19 cellular contexts compared by ENCODE assay signal in the genomic region with DNA sequence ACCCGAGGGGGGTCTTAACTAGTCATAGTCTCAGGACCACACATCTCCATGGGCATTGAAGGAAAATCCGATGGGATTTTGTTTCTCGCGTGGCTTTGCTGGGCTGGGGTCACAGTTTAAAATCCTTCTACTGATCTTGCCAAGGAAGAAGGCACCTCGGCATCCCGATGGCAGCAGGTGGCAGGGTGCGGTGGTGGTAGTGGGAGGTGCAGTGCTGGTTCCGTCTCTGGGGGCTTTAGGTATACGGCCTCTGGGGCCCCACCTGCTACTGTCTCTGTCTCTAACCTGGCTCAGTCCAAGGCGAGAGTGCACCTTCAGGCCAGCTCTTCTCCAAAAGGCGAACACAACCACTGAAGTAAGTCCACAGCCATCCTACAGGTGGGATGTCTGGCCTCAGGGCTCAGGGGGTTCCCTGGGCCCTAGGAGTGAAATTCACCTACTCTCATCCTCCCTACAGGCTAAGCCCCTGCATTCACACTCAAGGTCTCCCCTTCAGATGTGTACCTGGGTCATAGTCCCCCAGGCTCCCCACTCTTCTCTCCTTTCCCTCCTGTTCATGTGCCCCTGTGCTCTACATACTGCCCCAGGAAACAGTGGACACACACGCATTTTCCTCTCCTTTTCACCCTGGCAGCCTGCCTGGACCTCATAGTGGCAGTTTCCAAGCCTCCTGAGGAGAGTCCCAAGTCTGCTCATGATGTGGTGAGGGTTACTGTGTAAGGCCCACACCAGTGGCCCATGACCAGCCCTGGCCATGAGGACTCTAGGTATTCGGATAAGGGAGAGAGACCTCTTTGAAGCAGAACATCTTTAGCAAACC. TPM values are rescaled to one million over a fixed set of nuclear protein-coding genes. Genes with fewer than 3 reads are reported as not detected.
A peak's percentile ranks its signal among the peaks of the same experiment; 100 is the strongest.
DNase-seq lines count a peak whose midpoint lies in the region; ATAC-seq and TF ChIP-seq lines count a peak whose summit lies in the region.
"Had no signal": no experiment of that assay in that cellular context is flagged by ENCODE, and none has a peak within 500 bp of the region (broad histone marks: within the 10 kb centered on the region; RNA-seq: fewer than 3 reads in every experiment).

No MANE protein-coding gene starts in this region.

- H3K4me3 ChIP-seq in IMR-90 (ENCODE audit: insufficient read depth, low read depth, low read length) = no peak overlapping the region
- no peak overlapping the region for H3K4me3 ChIP-seq in esophagus muscularis mucosa
- no peak overlapping the region for H3K4me3 ChIP-seq in neuronal stem cell (ENCODE audit: low read length in 2 of 2)
- H3K4me3 ChIP-seq: A549, GM23338 had no signal

- no peak for TF ChIP-seq CTCF in IMR-90 (conservative IDR thresholded peaks at IDR 0.05; ENCODE audit: low read depth, low read length)
- TF ChIP-seq CTCF in esophagus muscularis mucosa (IDR thresholded peaks at IDR 0.05) = no peak
- TF ChIP-seq CTCF in GM10266 (IDR thresholded peaks at IDR 0.05; ENCODE audit: control insufficient read depth, insufficient read depth, low read depth, missing control alignments) = no peak

- H3K36me3 ChIP-seq in IMR-90 (ENCODE audit: control insufficient read depth, insufficient read depth, low read length) = no peaks in the 10 kb centered on the region
- no peaks in the 10 kb centered on the region for H3K36me3 ChIP-seq in esophagus muscularis mucosa
- no peaks in the 10 kb centered on the region for H3K36me3 ChIP-seq in neuronal stem cell (replicated peaks in 1 of 2; ENCODE audit: control insufficient read depth in 2 of 2, insufficient read depth in 2 of 2, low read length in 2 of 2)

- H3K79me1 ChIP-seq in IMR-90 (ENCODE audit: low read depth in 1 of 2, low read length in 2 of 2) (no peaks in the 10 kb centered on the region), neuronal stem cell (ENCODE audit: low read depth, low read length) (no peaks in the 10 kb centered on the region)

- H3K4me2 ChIP-seq in IMR-90 (ENCODE audit: low read depth, low read length) (no peak overlapping the region), neuronal stem cell (ENCODE audit: insufficient read depth, low read length, poor library complexity, severe bottlenecking) (no peak overlapping the region)
- H3K4me2 ChIP-seq: A549, GM23338 had no signal

- H3K9me3 ChIP-seq in IMR-90 (ENCODE audit: control insufficient read depth, insufficient read depth, low read length) (no peaks in the 10 kb centered on the region), esophagus muscularis mucosa (no peaks in the 10 kb centered on the region), neuronal stem cell (replicated peaks in 1 of 2; ENCODE audit: control insufficient read depth in 2 of 2, insufficient read depth in 1 of 2, low read depth in 1 of 2, low read length in 2 of 2) (no peaks in the 10 kb centered on the region)
- H3K9me3 ChIP-seq: A549 had no signal

- TF ChIP-seq POLR2A in IMR-90 (IDR thresholded peaks at IDR 0.05; ENCODE audit: low read depth, low read length) (no peak), esophagus muscularis mucosa (IDR thresholded peaks at IDR 0.05; ENCODE audit: low read depth) (no peak)

- no peak overlapping the region for H4K91ac ChIP-seq in IMR-90 (ENCODE audit: insufficient read depth, low read depth, low read length)
- no peak overlapping the region for H4K91ac ChIP-seq in neuronal stem cell (ENCODE audit: low read depth, low read length, poor library complexity)

- TF ChIP-seq EP300 in esophagus muscularis mucosa (IDR thresholded peaks at IDR 0.05) = no peak

- H3K18ac ChIP-seq in IMR-90 (ENCODE audit: low read depth, low read length) (no peak overlapping the region), neuronal stem cell (ENCODE audit: low read length) (peak overlapping the region; percentile 2)

- H2AK5ac ChIP-seq in IMR-90 (ENCODE audit: low read depth, low read length) (no peak overlapping the region), neuronal stem cell (ENCODE audit: low read depth, low read length) (no peak overlapping the region)

- no peak overlapping the region for H4K5ac ChIP-seq in IMR-90 (ENCODE audit: low read depth, low read length)

- H3K23ac ChIP-seq in IMR-90 (ENCODE audit: low read depth, low read length) (no peak overlapping the region), neuronal stem cell (ENCODE audit: low read depth, low read length, poor library complexity) (no peak overlapping the region)

- H3K9ac ChIP-seq in IMR-90 (ENCODE audit: low read depth, low read length) = no peak overlapping the region
- H3K9ac ChIP-seq in neuronal stem cell (ENCODE audit: low read depth, low read length, poor library complexity) = no peak overlapping the region

- no peaks in the 10 kb centered on the region for H3K9me1 ChIP-seq in IMR-90 (ENCODE audit: insufficient read depth, low read length)

- H3K4ac ChIP-seq in IMR-90 (ENCODE audit: low read depth, low read length) (no peak overlapping the region), neuronal stem cell (ENCODE audit: low read length) (no peak overlapping the region)

- TF ChIP-seq RAD21 in IMR-90 (IDR thresholded peaks at IDR 0.05; ENCODE audit: low read length) = no peak

- 79% methylated on average over 2 of the region's 13 CpGs; no CpG with 5 or more reads in 1 of the 2 experiments for WGBS in IMR-90 (ENCODE audit: extremely low coverage in 2 of 2, insufficient read length in 1 of 2), 2 experiments
- WGBS in esophagus muscularis mucosa = 93% methylated on average over 12 of the region's 13 CpGs
- no CpG with 5 or more reads among the region's 13 CpGs for WGBS in neuronal stem cell (ENCODE audit: extremely low coverage in 2 of 2, insufficient read length in 2 of 2, insufficient replicate concordance in 1 of 2), 2 donors

- intact Hi-C loops in IMR-90 (cut with micrococcal nuclease) = no loop called here
- intact Hi-C loops in esophagus muscularis mucosa (cut with DNase I) = no loop called here

- peak; percentile 46 for DNase-seq in activated CD8-positive, alpha-beta memory T cell treated with anti-CD3 and anti-CD28 coated beads for 24 hours
- no peak for DNase-seq in activated CD8-positive, alpha-beta memory T cell treated with anti-CD3 and anti-CD28 coated beads, Interleukin-2, amount 50 U/mL, for 4 hours
- DNase-seq in IMR-90 (no peak), esophagus muscularis mucosa (ENCODE audit: extremely low spot score) (peak; percentile 87), neuronal stem cell (ENCODE audit: low spot score) (no peak), GM10266 (ENCODE audit: extremely low spot score) (no peak), NCI-H187 (lab: John Stamatoyannopoulos, UW) (no peak)
- DNase-seq: COR-L47, DMS53, GF-D8, H7 had no signal

- H3K4me1 ChIP-seq in IMR-90 (ENCODE audit: control insufficient read depth, insufficient read depth, low read length) (no peaks in the 10 kb centered on the region), esophagus muscularis mucosa (no peaks in the 10 kb centered on the region), neuronal stem cell (ENCODE audit: control insufficient read depth in 2 of 2, insufficient read depth in 1 of 2, low read depth in 1 of 2, low read length in 2 of 2) (no peaks in the 10 kb centered on the region)
- H3K4me1 ChIP-seq: A549 had no signal

- H3K27ac ChIP-seq in IMR-90 (ENCODE audit: insufficient read depth, low read length) (no peak overlapping the region), esophagus muscularis mucosa (replicated peaks in 1 of 4) (no peak overlapping the region), neuronal stem cell (replicated peaks; ENCODE audit: low read length) (no peak overlapping the region)
- H3K27ac ChIP-seq: A549 had no signal

- dilution Hi-C loops in IMR-90 (cut with HindIII; ENCODE audit: low sequenced_read_pairs, unreplicated experiment) = no loop called here

- peak overlapping the region; percentile 41 for H2AFZ ChIP-seq in IMR-90 (replicated peaks; ENCODE audit: low read length, poor library complexity)
- H2AFZ ChIP-seq in neuronal stem cell (ENCODE audit: low read length) = no peak overlapping the region
- H2AFZ ChIP-seq: GM23338 had no signal

- POLR2A ChIA-PET in IMR-90 (lab: Charles Lee; ENCODE audit: unreplicated experiment) = no interaction called here

- no peak overlapping the region for H2AK9ac ChIP-seq in IMR-90 (replicated peaks; ENCODE audit: low read depth, low read length, poor library complexity)

- no peak overlapping the region for H2BK12ac ChIP-seq in neuronal stem cell (ENCODE audit: low read length)

- H2BK5ac ChIP-seq in IMR-90 (ENCODE audit: low read depth, low read length, poor library complexity, severe bottlenecking) (no peak overlapping the region), neuronal stem cell (ENCODE audit: low read length) (no peak overlapping the region)

- H4K8ac ChIP-seq in IMR-90 (ENCODE audit: low read depth in 2 of 2, low read length in 2 of 2) = no peak overlapping the region
- no peak overlapping the region for H4K8ac ChIP-seq in neuronal stem cell (ENCODE audit: low read depth, low read length)

- peaks cover 48% of the 10 kb centered on the region for H3K27me3 ChIP-seq in IMR-90 (ENCODE audit: control insufficient read depth, insufficient read depth, low read length)
- peaks cover 0 to 16% (median 0%) of the 10 kb centered on the region in 4 donors for H3K27me3 ChIP-seq in esophagus muscularis mucosa
- H3K27me3 ChIP-seq in neuronal stem cell (ENCODE audit: control insufficient read depth in 3 of 3, insufficient read depth in 3 of 3, low read depth in 1 of 3, low read length in 3 of 3) = no peaks in the 10 kb centered on the region

- CTCF ChIA-PET in IMR-90 (lab: Yijun Ruan, JAX) = no interaction called here

- ATAC-seq in IMR-90 (ENCODE audit: low read depth) (no peak), GM19455 (IDR thresholded peaks at IDR 0.05; ENCODE audit: unreplicated experiment) (no peak)
- ATAC-seq: A549; CD8-positive, alpha-beta T cell; GM23338 had no signal

- in situ Hi-C loops in IMR-90 (cut with MboI; ENCODE audit: low sequenced_read_pairs) = no loop called here

- no peak overlapping the region for H3K56ac ChIP-seq in IMR-90 (ENCODE audit: extremely low read depth, insufficient read depth, low read length)

- H2BK120ac ChIP-seq in IMR-90 (ENCODE audit: low read depth, low read length) (no peak overlapping the region), neuronal stem cell (ENCODE audit: low read depth, low read length) (no peak overlapping the region)

- H2BK15ac ChIP-seq in IMR-90 (ENCODE audit: low read depth, low read length) = no peak overlapping the region
- H2BK15ac ChIP-seq in neuronal stem cell (ENCODE audit: low read length) = no peak overlapping the region

- H2BK20ac ChIP-seq in IMR-90 (ENCODE audit: low read depth, low read length) = no peak overlapping the region

- BruUV-seq in IMR-90 (replicated peaks; lab: Mats Ljungman, UMichigan) = no TSS peak

- no peak overlapping the region for H3K14ac ChIP-seq in IMR-90 (replicated peaks; ENCODE audit: low read depth, low read length)
- H3K14ac ChIP-seq in neuronal stem cell (ENCODE audit: low read length) = no peak overlapping the region

- H4K20me1 ChIP-seq in IMR-90 (ENCODE audit: insufficient read depth, low read length) = no peaks in the 10 kb centered on the region

RNA-seq across cellular contexts. Expression of a gene that starts 0.7 kb away (rescaled TPM):
- not detected in 2 replicates for total RNA-seq in IMR-90 (2012; rRNA removed)
- polyA plus RNA-seq in IMR-90 (2012; rRNA removed) = not detected in 2 replicates
- polyA plus RNA-seq in IMR-90 (2012; cell fraction: cytosol; rRNA removed) = not detected in 2 replicates
- polyA plus RNA-seq in IMR-90 (2012; cell fraction: nucleus; rRNA removed; ENCODE audit: low replicate concordance) = not detected in 2 replicates
- not detected for total RNA-seq in esophagus muscularis mucosa
- polyA plus RNA-seq in neuronal stem cell (2013, experiment 1 of 2) = not detected
- polyA plus RNA-seq in neuronal stem cell (2013, experiment 2 of 2) = not detected
- total RNA-seq: CD8-positive, alpha-beta T cell; GM23338; H7 had no signal
- polyA plus RNA-seq: A549, AG04450, BJ, CD14-positive monocyte, GM23338, IgD-negative memory B cell had no signal

RNA-seq across cellular contexts. Expression of a gene that starts 37.8 kb away (rescaled TPM):
- total RNA-seq in IMR-90 (2012; rRNA removed) (not detected in 2 replicates), esophagus muscularis mucosa (10 to 100 TPM in 1 of 4 donors, 1 to 10 TPM in 3; 1.3 to 26.0 (median 1.8) TPM)
- polyA plus RNA-seq in IMR-90 (2012; rRNA removed) = not detected in 2 replicates
- polyA plus RNA-seq in IMR-90 (2012; cell fraction: cytosol; rRNA removed) = not detected in 2 replicates
- not detected in 2 replicates for polyA plus RNA-seq in IMR-90 (2012; cell fraction: nucleus; rRNA removed; ENCODE audit: low replicate concordance)
- polyA plus RNA-seq in neuronal stem cell (2013, experiment 1 of 2) = not detected
- polyA plus RNA-seq in neuronal stem cell (2013, experiment 2 of 2) = not detected
- total RNA-seq: GM23338, H7 had no signal
- polyA plus RNA-seq: A549, AG04450, BJ, GM23338 had no signal

Comparison
In these comparisons a context has a peak if more than half of its experiments do, and no peak if none do; other contexts are left out.
1. DNase-seq: peak in activated CD8-positive, alpha-beta memory T cell treated with anti-CD3 and anti-CD28 coated beads for 24 hours (single experiment) and esophagus muscularis mucosa (single experiment); none in activated CD8-positive, alpha-beta memory T cell treated with anti-CD3 and anti-CD28 coated beads, Interleukin-2, amount 50 U/mL, for 4 hours (single experiment), IMR-90 (single experiment), neuronal stem cell (single experiment), GM10266 (single experiment) and NCI-H187 (0 of 2).